In genomic region chr9:20242767-20243166, GRCh38 we compare ENCODE assay signal across 8 cellular contexts.
DNase-seq lines count a peak whose midpoint lies in the region; ATAC-seq and TF ChIP-seq lines count a peak whose summit lies in the region.

No MANE protein-coding gene starts in this region.

- peaks cover 11 to 71% (median 43%) of the 10 kb centered on the region in 4 donors for H3K4me1 Mint-ChIP-seq in CD4-positive, CD25-positive, alpha-beta regulatory T cell
- peaks cover 10% of the 10 kb centered on the region for H3K4me1 Mint-ChIP-seq in endodermal cell

- peaks cover 31% of the 10 kb centered on the region for H3K4me1 ChIP-seq in CD4-positive, CD25-positive, alpha-beta regulatory T cell (ENCODE audit: control insufficient read depth, insufficient read depth, low read length, poor library complexity, severe bottlenecking)
- H3K4me1 ChIP-seq in endodermal cell (ENCODE audit: control insufficient read depth, insufficient read depth, low read length), result peaks cover 5% of the 10 kb centered on the region

- no peaks in the 10 kb centered on the region for H3K9me3 Mint-ChIP-seq in CD4-positive, CD25-positive, alpha-beta regulatory T cell
- no peaks in the 10 kb centered on the region for H3K9me3 Mint-ChIP-seq in endodermal cell

- TF ChIP-seq CTCF in foreskin fibroblast (IDR thresholded peaks at IDR 0.05; ENCODE audit: low read depth, low read length), result no peak
- TF ChIP-seq CTCF in endodermal cell (conservative IDR thresholded peaks at IDR 0.05), result no peak

- no peaks in the 10 kb centered on the region for H3K36me3 ChIP-seq in CD4-positive, CD25-positive, alpha-beta regulatory T cell (ENCODE audit: control insufficient read depth, insufficient read depth, low read length)
- H3K36me3 ChIP-seq in endodermal cell (ENCODE audit: control insufficient read depth, insufficient read depth, low read length), result no peaks in the 10 kb centered on the region

- peak overlapping the region; percentile 34 to 82 (median 68) for H3K4me3 Mint-ChIP-seq in CD4-positive, CD25-positive, alpha-beta regulatory T cell
- H3K4me3 Mint-ChIP-seq in endodermal cell, result no peak overlapping the region

- H3K27me3 ChIP-seq in CD4-positive, CD25-positive, alpha-beta regulatory T cell (ENCODE audit: control insufficient read depth, insufficient read depth, low read length), result no peaks in the 10 kb centered on the region
- no peaks in the 10 kb centered on the region for H3K27me3 ChIP-seq in endodermal cell (ENCODE audit: control insufficient read depth, insufficient read depth, low read length, poor library complexity, severe bottlenecking)

- peak; percentile 86 to 87 for ATAC-seq in CD4-positive, CD25-positive, alpha-beta regulatory T cell (ENCODE audit: low read depth in 2 of 2)
- ATAC-seq in GM19438 (IDR thresholded peaks at IDR 0.05; ENCODE audit: low read depth, unreplicated experiment) (peak; percentile 94), HG03432 (IDR thresholded peaks at IDR 0.05; ENCODE audit: unreplicated experiment) (peak; percentile 96)

- H3K9me3 ChIP-seq in CD4-positive, CD25-positive, alpha-beta regulatory T cell (ENCODE audit: control insufficient read depth in 2 of 2, low read length in 2 of 2), result no peaks in the 10 kb centered on the region
- no peaks in the 10 kb centered on the region for H3K9me3 ChIP-seq in endodermal cell (ENCODE audit: control insufficient read depth, low read length)

- no peak overlapping the region for H3K9ac ChIP-seq in endodermal cell (ENCODE audit: extremely low read depth, low read length, poor library complexity, severe bottlenecking)

- peak overlapping the region; percentile 28 to 85 (median 82) for H3K27ac Mint-ChIP-seq in CD4-positive, CD25-positive, alpha-beta regulatory T cell
- H3K27ac Mint-ChIP-seq in endodermal cell, result no peak overlapping the region

- peak overlapping the region; percentile 77 for H3K4me3 ChIP-seq in CD4-positive, CD25-positive, alpha-beta regulatory T cell (ENCODE audit: low read depth, low read length)
- H3K4me3 ChIP-seq in foreskin fibroblast (ENCODE audit: low read depth in 1 of 2, low read length in 2 of 2), result no peak overlapping the region
- H3K4me3 ChIP-seq in endodermal cell (ENCODE audit: low read length), result no peak overlapping the region

- peaks cover 8% of the 10 kb centered on the region for H3K36me3 Mint-ChIP-seq in CD4-positive, CD25-positive, alpha-beta regulatory T cell
- no peaks in the 10 kb centered on the region for H3K36me3 Mint-ChIP-seq in endodermal cell (ENCODE audit: low read depth)

- DNase-seq in CD4-positive, CD25-positive, alpha-beta regulatory T cell, result peak; percentile 5 to 96 (median 68)
- DNase-seq in activated naive CD4-positive, alpha-beta T cell treated with anti-CD3 and anti-CD28 coated beads, Interleukin-2, amount 50 U/mL, for 16 hours, result peak; percentile 46
- DNase-seq in NCI-H1048 (lab: John Stamatoyannopoulos, UW), result no peak
- no peak for DNase-seq in foreskin fibroblast
- no peak for DNase-seq in endodermal cell
- no peak for DNase-seq in NCI-H1436 treated with DMSO at 0.1 percent for 48 hours (lab: John Stamatoyannopoulos, UW)

- H3K27me3 Mint-ChIP-seq in CD4-positive, CD25-positive, alpha-beta regulatory T cell, result peaks cover 5% of the 10 kb centered on the region
- H3K27me3 Mint-ChIP-seq in endodermal cell (ENCODE audit: insufficient read depth), result peaks cover 12% of the 10 kb centered on the region

- WGBS in endodermal cell (ENCODE audit: insufficient coverage in 1 of 2, insufficient read length in 1 of 2), 2 experiments, result 75 to 83% methylated on average over 3 to 5 of the region's 5 CpGs

- H3K27ac ChIP-seq in CD4-positive, CD25-positive, alpha-beta regulatory T cell (ENCODE audit: insufficient read depth, low read length, poor library complexity, severe bottlenecking), result peak overlapping the region; percentile 53
- no peak overlapping the region for H3K27ac ChIP-seq in endodermal cell (ENCODE audit: low read depth, low read length)

Comparison
In these comparisons a context has a peak if more than half of its experiments do, and no peak if none do; other contexts are left out.
1. DNase-seq: peak in CD4-positive, CD25-positive, alpha-beta regulatory T cell (3 of 3) and activated naive CD4-positive, alpha-beta T cell treated with anti-CD3 and anti-CD28 coated beads, Interleukin-2, amount 50 U/mL, for 16 hours (single experiment); none in NCI-H1048 (single experiment), foreskin fibroblast (0 of 2), endodermal cell (single experiment) and NCI-H1436 treated with DMSO at 0.1 percent for 48 hours (single experiment).
2. Peak in every context shown above with its lines, with median percentiles within 50 percentile points of each other: ATAC-seq.